In the genomic region with DNA sequence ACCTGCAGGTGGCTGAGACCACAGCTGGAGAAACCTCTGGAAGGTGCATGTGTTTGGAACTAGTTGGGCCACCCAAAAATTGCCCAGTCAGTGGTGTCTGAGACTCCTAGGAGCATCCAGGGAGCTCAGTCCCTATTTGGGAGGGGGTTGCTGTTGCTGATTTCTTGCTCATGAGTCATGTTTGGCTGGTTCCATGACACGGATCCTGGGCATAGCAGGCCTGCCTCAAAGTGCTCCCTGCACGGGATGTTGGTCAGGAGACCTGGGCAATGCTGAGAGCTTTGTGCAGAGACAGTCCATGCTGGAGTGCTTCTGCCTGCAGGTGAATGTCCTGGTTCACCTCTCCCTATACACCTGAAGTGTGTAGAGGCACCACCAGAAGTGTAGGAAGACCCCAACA, we compare ENCODE assay signal across 16 cellular contexts.
"Had no signal": no experiment of that assay in that cellular context is flagged by ENCODE, and none has a peak within 500 bp of the region (broad histone marks: within the 10 kb centered on the region; RNA-seq: fewer than 3 reads in every experiment).

No MANE protein-coding gene starts in this region.

- H3K27me3 ChIP-seq: adrenal gland, body of pancreas, ovary, tibial nerve had no signal

- H3K36me3 Mint-ChIP-seq: memory B cell; stimulated activated effector memory CD8-positive, alpha-beta T cell treated with anti-CD3 and anti-CD28 coated beads, Interleukin-12 subunit alpha, Interleukin-12 subunit beta, amount 100 ng/mL, for 72 hours had no signal

- H3K36me3 ChIP-seq: adrenal gland, ovary had no signal

- H3K27ac ChIP-seq: adrenal gland, body of pancreas, dorsolateral prefrontal cortex, ovary, tibial nerve had no signal

- H3K27me3 Mint-ChIP-seq: activated B cell treated with CpG ODN at 0.5 μM for 24 hours had no signal

- H3K27ac Mint-ChIP-seq: activated B cell treated with CpG ODN at 0.5 μM for 24 hours; activated naive CD4-positive, alpha-beta T cell treated with anti-CD3 and anti-CD28 coated beads for 36 hours; activated T-helper 17 cell treated with anti-CD3 and anti-CD28 coated beads, Interleukin-2, amount 50 U/mL, for 72 hours; memory B cell; nephron progenitor cell; stimulated activated effector memory CD8-positive, alpha-beta T cell treated with anti-CD3 and anti-CD28 coated beads, Interleukin-12 subunit alpha, Interleukin-12 subunit beta, amount 100 ng/mL, for 72 hours; T-helper 1 cell treated with Interleukin-12 subunit alpha and Interleukin-12 subunit beta and Interleukin-4 antibody, amounts not matched to agents 30 μg/mL and 1 μg/mL, for 36 hours had no signal

- ATAC-seq: activated T-helper 17 cell treated with anti-CD3 and anti-CD28 coated beads, Interleukin-2, amount 50 U/mL, for 72 hours; body of pancreas; left lobe of liver; stimulated activated effector memory CD8-positive, alpha-beta T cell treated with anti-CD3 and anti-CD28 coated beads, Interleukin-12 subunit alpha, Interleukin-12 subunit beta, amount 100 ng/mL, for 72 hours had no signal

- H3K9me3 Mint-ChIP-seq: activated naive CD4-positive, alpha-beta T cell treated with anti-CD3 and anti-CD28 coated beads for 36 hours; activated T-helper 17 cell treated with anti-CD3 and anti-CD28 coated beads, Interleukin-2, amount 50 U/mL, for 72 hours; stimulated activated effector memory CD8-positive, alpha-beta T cell treated with anti-CD3 and anti-CD28 coated beads, Interleukin-12 subunit alpha, Interleukin-12 subunit beta, amount 100 ng/mL, for 72 hours; T-helper 1 cell treated with Interleukin-12 subunit alpha and Interleukin-12 subunit beta and Interleukin-4 antibody, amounts not matched to agents 30 μg/mL and 1 μg/mL, for 36 hours had no signal

- H3K4me3 Mint-ChIP-seq: activated B cell treated with CpG ODN at 0.5 μM for 24 hours; activated naive CD4-positive, alpha-beta T cell treated with anti-CD3 and anti-CD28 coated beads for 36 hours; activated T-helper 17 cell treated with anti-CD3 and anti-CD28 coated beads, Interleukin-2, amount 50 U/mL, for 72 hours; memory B cell; nephron progenitor cell; stimulated activated effector memory CD8-positive, alpha-beta T cell treated with anti-CD3 and anti-CD28 coated beads, Interleukin-12 subunit alpha, Interleukin-12 subunit beta, amount 100 ng/mL, for 72 hours; T-helper 1 cell treated with Interleukin-12 subunit alpha and Interleukin-12 subunit beta and Interleukin-4 antibody, amounts not matched to agents 30 μg/mL and 1 μg/mL, for 36 hours had no signal

- H3K4me1 Mint-ChIP-seq: activated B cell treated with CpG ODN at 0.5 μM for 24 hours; stimulated activated effector memory CD8-positive, alpha-beta T cell treated with anti-CD3 and anti-CD28 coated beads, Interleukin-12 subunit alpha, Interleukin-12 subunit beta, amount 100 ng/mL, for 72 hours had no signal

- H3K9me3 ChIP-seq: adrenal gland, body of pancreas, ovary had no signal

- H3K4me3 ChIP-seq: adrenal gland, body of pancreas, dorsolateral prefrontal cortex, ovary, tibial nerve had no signal

- DNase-seq: activated B cell treated with CpG ODN at 0.5 μM for 24 hours; activated CD4-positive, alpha-beta T cell treated with anti-CD3 and anti-CD28 coated beads, Interleukin-2, amount 50 U/mL, for 1 hour; activated naive CD4-positive, alpha-beta T cell treated with anti-CD3 and anti-CD28 coated beads for 36 hours; activated T-cell treated with anti-CD3 and anti-CD28 coated beads for 4 hours; adrenal gland; body of pancreas; dorsolateral prefrontal cortex; glutamatergic neuron; nephron progenitor cell; ovary had no signal
